2 cellular contexts compared by ENCODE assay signal in genomic region chr11:106690923-106691322, GRCh38.
TF ChIP-seq lines count a peak whose summit lies in the region.

No MANE protein-coding gene starts in this region.

TF ChIP-seq in SK-N-SH, 30 proteins besides CTCF, POLR2A, EP300 and RAD21 (continued from another document):
- TF ChIP-seq REST (IDR thresholded peaks at IDR 0.05; ENCODE audit: low read depth, low read length) = no peak

TF ChIP-seq in SK-N-SH treated with all-trans-retinoic acid at 6 μM for 48 hours, 23 proteins besides CTCF, POLR2A, EP300 and RAD21 (continued from another document):
- TF ChIP-seq RARB (CRISPR knock-in tag; IDR thresholded peaks at IDR 0.05) = no peak
